Comparison of ENCODE assay signal across 20 cellular contexts in genomic region chr2:114049280-114049679, GRCh38.
"Had no signal": no experiment of that assay in that cellular context is flagged by ENCODE, and none has a peak within 500 bp of the region (broad histone marks: within the 10 kb centered on the region; RNA-seq: fewer than 3 reads in every experiment).

No MANE protein-coding gene starts in this region.

- DNase-seq: KBM-7, MG63, NCI-H1092, NCI-H1105 treated with DMSO at 0.1 percent for 48 hours, NCI-H1417 treated with DMSO at 0.1 percent for 48 hours, NCI-H146, NCI-H1694 treated with DMSO at 0.1 percent for 48 hours, NCI-H1930, NCI-H2081, NCI-H2107, NCI-H2227 treated with DMSO at 0.1 percent for 48 hours, NCI-H524, NCI-H526 treated with DMSO at 0.1 percent for 48 hours, NCI-H774, RPMI8226, SHP77, SK-N-SH, SW 1271 had no signal

- H3K4me3 ChIP-seq: MG63 had no signal

- H3K36me3 ChIP-seq: MG63 had no signal

- H3K4me2 ChIP-seq: SK-N-SH had no signal

- H3K27ac ChIP-seq: HL-60 had no signal

- FAIRE-seq: RCC 7860 had no signal

- H3K27me3 ChIP-seq: MG63 had no signal

- H3K9ac ChIP-seq: SK-N-SH had no signal

- H3K9me3 ChIP-seq: MG63, SK-N-SH had no signal
